25 cellular contexts compared by ENCODE assay signal in genomic region chr4:72378901-72379300, GRCh38.
"Had no signal": no experiment of that assay in that cellular context is flagged by ENCODE, and none has a peak within 500 bp of the region (broad histone marks: within the 10 kb centered on the region; RNA-seq: fewer than 3 reads in every experiment).

No MANE protein-coding gene starts in this region.

- DNase-seq: dorsolateral prefrontal cortex; effector CD4-positive, alpha-beta T cell; kidney; mucosa of descending colon; naive B cell; nucleus accumbens; ovary; posterior cingulate gyrus; psoas muscle; right cardiac atrium; sigmoid colon; stimulated activated CD4-positive, alpha-beta T cell treated with anti-CD3 and anti-CD28 coated beads, Interleukin-2, amount 100 ng/mL, for 24 hours; stimulated activated CD4-positive, alpha-beta T cell treated with anti-CD3 and anti-CD28 coated beads, Interleukin-4, amount 100 ng/mL, for 24 hours; stimulated activated naive CD8-positive, alpha-beta T cell treated with anti-CD3 and anti-CD28 coated beads, Interleukin-15, Interleukin-2, amounts not matched to agents 100 U/mL and 50 U/mL, for 24 hours; substantia nigra; testis; tibial artery had no signal

- H3K27ac Mint-ChIP-seq: memory B cell; mesothelial cell of epicardium; naive B cell; natural killer cell treated with Interleukin-12 subunit alpha and Interleukin-12 subunit beta and Interleukin-15 and Interleukin-18, amount 100 ng/mL, for 72 hours; neural progenitor cell; stimulated activated effector memory CD8-positive, alpha-beta T cell treated with anti-CD3 and anti-CD28 coated beads, Interleukin-12 subunit alpha, Interleukin-12 subunit beta, amount 100 ng/mL, for 72 hours; type B pancreatic cell had no signal

- H3K4me3 Mint-ChIP-seq: memory B cell; mesothelial cell of epicardium; naive B cell; natural killer cell treated with Interleukin-12 subunit alpha and Interleukin-12 subunit beta and Interleukin-15 and Interleukin-18, amount 100 ng/mL, for 72 hours; neural progenitor cell; stimulated activated effector memory CD8-positive, alpha-beta T cell treated with anti-CD3 and anti-CD28 coated beads, Interleukin-12 subunit alpha, Interleukin-12 subunit beta, amount 100 ng/mL, for 72 hours; type B pancreatic cell had no signal

- H3K36me3 ChIP-seq: neural progenitor cell, ovary, sigmoid colon, tibial artery had no signal

- H3K4me2 ChIP-seq: neural progenitor cell had no signal

- H2AFZ ChIP-seq: neural progenitor cell had no signal

- H3K27me3 ChIP-seq: dorsolateral prefrontal cortex, neural progenitor cell, ovary, sigmoid colon, testis, tibial artery had no signal

- H3K9ac ChIP-seq: neural progenitor cell had no signal

- H3K4me1 Mint-ChIP-seq: memory B cell; mesothelial cell of epicardium; naive B cell; stimulated activated effector memory CD8-positive, alpha-beta T cell treated with anti-CD3 and anti-CD28 coated beads, Interleukin-12 subunit alpha, Interleukin-12 subunit beta, amount 100 ng/mL, for 72 hours had no signal

- ATAC-seq: left lobe of liver; mucosa of descending colon; natural killer cell treated with Interleukin-12 subunit alpha and Interleukin-12 subunit beta and Interleukin-15 and Interleukin-18, amount 100 ng/mL, for 72 hours; psoas muscle; right cardiac atrium; stimulated activated effector memory CD8-positive, alpha-beta T cell treated with anti-CD3 and anti-CD28 coated beads, Interleukin-12 subunit alpha, Interleukin-12 subunit beta, amount 100 ng/mL, for 72 hours; stimulated activated naive CD8-positive, alpha-beta T cell treated with anti-CD3 and anti-CD28 coated beads, Interleukin-15, Interleukin-2, amounts not matched to agents 100 U/mL and 50 U/mL, for 24 hours had no signal

- H3K36me3 Mint-ChIP-seq: memory B cell; mesothelial cell of epicardium; naive B cell; natural killer cell treated with Interleukin-12 subunit alpha and Interleukin-12 subunit beta and Interleukin-15 and Interleukin-18, amount 100 ng/mL, for 72 hours; neural progenitor cell; stimulated activated effector memory CD8-positive, alpha-beta T cell treated with anti-CD3 and anti-CD28 coated beads, Interleukin-12 subunit alpha, Interleukin-12 subunit beta, amount 100 ng/mL, for 72 hours; type B pancreatic cell had no signal

- H3K9me3 Mint-ChIP-seq: memory B cell; mesothelial cell of epicardium; natural killer cell treated with Interleukin-12 subunit alpha and Interleukin-12 subunit beta and Interleukin-15 and Interleukin-18, amount 100 ng/mL, for 72 hours; neural progenitor cell; stimulated activated effector memory CD8-positive, alpha-beta T cell treated with anti-CD3 and anti-CD28 coated beads, Interleukin-12 subunit alpha, Interleukin-12 subunit beta, amount 100 ng/mL, for 72 hours; type B pancreatic cell had no signal

- H3K27ac ChIP-seq: dorsolateral prefrontal cortex, neural progenitor cell, ovary, psoas muscle, sigmoid colon, testis, tibial artery had no signal

- H3K4me1 ChIP-seq: neural progenitor cell, testis had no signal

- H3K4me3 ChIP-seq: dorsolateral prefrontal cortex, lung, mucosa of descending colon, neural progenitor cell, ovary, psoas muscle, sigmoid colon, testis, tibial artery had no signal

- H3K9me3 ChIP-seq: mucosa of descending colon, ovary, psoas muscle, sigmoid colon, testis, tibial artery had no signal

- H3K27me3 Mint-ChIP-seq: memory B cell; naive B cell; natural killer cell treated with Interleukin-12 subunit alpha and Interleukin-12 subunit beta and Interleukin-15 and Interleukin-18, amount 100 ng/mL, for 72 hours; type B pancreatic cell had no signal
